17 cellular contexts compared by ENCODE assay signal in genomic region chr11:43396617-43397016, GRCh38.
"Had no signal": no experiment of that assay in that cellular context is flagged by ENCODE, and none has a peak within 500 bp of the region (broad histone marks: within the 10 kb centered on the region; RNA-seq: fewer than 3 reads in every experiment).

No MANE protein-coding gene starts in this region.

- H3K4me3 ChIP-seq: adrenal gland, dorsolateral prefrontal cortex, gastroesophageal sphincter, heart right ventricle, tibial nerve had no signal

- H3K27me3 ChIP-seq: adrenal gland, dorsolateral prefrontal cortex, gastroesophageal sphincter, heart right ventricle, tibial nerve had no signal

- H3K9me3 Mint-ChIP-seq: endodermal cell; memory B cell; natural killer cell; stimulated activated memory B cell treated with anti-CD40 and anti-IgM and Interleukin-4, amounts not matched to agents 10 μg/mL and 1 μg/mL and 100 μg/mL, for 72 hours had no signal

- DNase-seq: activated CD4-positive, CD25-positive, alpha-beta regulatory T cell; activated gamma-delta T cell treated with Interleukin-2 at 50 U/mL for 16 hours; adrenal gland; dorsolateral prefrontal cortex; endodermal cell; erythroblast; heart right ventricle; natural killer cell; nucleus accumbens; posterior cingulate gyrus; retina; stimulated activated CD4-positive, alpha-beta T cell treated with anti-CD3 and anti-CD28 coated beads, Interleukin-2, amount 100 ng/mL, for 48 hours; T-helper 2 cell had no signal

- H3K9me3 ChIP-seq: adrenal gland, gastroesophageal sphincter, heart right ventricle, tibial nerve had no signal

- H3K4me3 Mint-ChIP-seq: endodermal cell; memory B cell; natural killer cell; stimulated activated memory B cell treated with anti-CD40 and anti-IgM and Interleukin-4, amounts not matched to agents 10 μg/mL and 1 μg/mL and 100 μg/mL, for 72 hours had no signal

- H3K27ac ChIP-seq: adrenal gland, dorsolateral prefrontal cortex, gastroesophageal sphincter, heart right ventricle, tibial nerve had no signal

- H3K4me1 ChIP-seq: tibial nerve had no signal

- H3K4me1 Mint-ChIP-seq: endodermal cell; stimulated activated memory B cell treated with anti-CD40 and anti-IgM and Interleukin-4, amounts not matched to agents 10 μg/mL and 1 μg/mL and 100 μg/mL, for 72 hours had no signal

- H3K27me3 Mint-ChIP-seq: memory B cell; stimulated activated memory B cell treated with anti-CD40 and anti-IgM and Interleukin-4, amounts not matched to agents 10 μg/mL and 1 μg/mL and 100 μg/mL, for 72 hours had no signal

- ATAC-seq: gastroesophageal sphincter; heart right ventricle; natural killer cell; stimulated activated memory B cell treated with anti-CD40 and anti-IgM and Interleukin-4, amounts not matched to agents 10 μg/mL and 1 μg/mL and 100 μg/mL, for 72 hours had no signal

- H3K27ac Mint-ChIP-seq: endodermal cell; memory B cell; natural killer cell; stimulated activated memory B cell treated with anti-CD40 and anti-IgM and Interleukin-4, amounts not matched to agents 10 μg/mL and 1 μg/mL and 100 μg/mL, for 72 hours had no signal
